7 cellular contexts compared by ENCODE assay signal in genomic region chr7:139232893-139233292, GRCh38. TPM values are rescaled to one million over a fixed set of nuclear protein-coding genes. Genes with fewer than 3 reads are reported as not detected.
A peak's percentile ranks its signal among the peaks of the same experiment; 100 is the strongest.
DNase-seq lines count a peak whose midpoint lies in the region; ATAC-seq and TF ChIP-seq lines count a peak whose summit lies in the region.

No MANE protein-coding gene starts in this region.

- peak overlapping the region; percentile 55 for H3K4me3 Mint-ChIP-seq in dendritic cell treated with granulocyte-macrophage colony-stimulating factor and Interleukin-4, amounts not matched to agents 40 ng/mL and 50 ng/mL, for 4 days
- peak overlapping the region; percentile 95 for H3K4me3 Mint-ChIP-seq in progenitor cell of endocrine pancreas (ENCODE audit: low read depth)

- no peak overlapping the region for H3K27ac Mint-ChIP-seq in dendritic cell treated with granulocyte-macrophage colony-stimulating factor and Interleukin-4, amounts not matched to agents 40 ng/mL and 50 ng/mL, for 4 days
- no peak overlapping the region for H3K27ac Mint-ChIP-seq in progenitor cell of endocrine pancreas

- H3K36me3 ChIP-seq in ES-I3 (ENCODE audit: insufficient read depth, low read length): peaks cover 1% of the 10 kb centered on the region; the same call in 1 of the 2 replicates

- H3K36me3 Mint-ChIP-seq in dendritic cell treated with granulocyte-macrophage colony-stimulating factor and Interleukin-4, amounts not matched to agents 40 ng/mL and 50 ng/mL, for 4 days (ENCODE audit: low read depth): peaks cover 25% of the 10 kb centered on the region
- H3K36me3 Mint-ChIP-seq in progenitor cell of endocrine pancreas (ENCODE audit: insufficient read depth): peaks cover 1% of the 10 kb centered on the region

- peak; percentile 19 for DNase-seq in NAMALWA (ENCODE audit: low spot score)
- no peak for DNase-seq in progenitor cell of endocrine pancreas (ENCODE audit: low spot score, unreplicated experiment)
- DNase-seq in activated gamma-delta T cell (lab: John Stamatoyannopoulos, UW): no peak
- DNase-seq in SK-N-DZ (ENCODE audit: low spot score): no peak

- intact Hi-C loops in dendritic cell treated with granulocyte-macrophage colony-stimulating factor and Interleukin-4, amounts not matched to agents 40 ng/mL and 50 ng/mL, for 4 days (cut with micrococcal nuclease): no loop called here

- H3K9ac ChIP-seq in ES-I3 (ENCODE audit: low read depth, low read length): peak overlapping the region; percentile 37; the same call in 1 of the 2 replicates

- H3K9me3 Mint-ChIP-seq in dendritic cell treated with granulocyte-macrophage colony-stimulating factor and Interleukin-4, amounts not matched to agents 40 ng/mL and 50 ng/mL, for 4 days: no peaks in the 10 kb centered on the region
- no peaks in the 10 kb centered on the region for H3K9me3 Mint-ChIP-seq in progenitor cell of endocrine pancreas (ENCODE audit: low read depth)

- no peaks in the 10 kb centered on the region; the same call in 1 of the 2 replicates for H3K4me1 ChIP-seq in ES-I3 (ENCODE audit: insufficient read depth, low read length)

- H3K9me3 ChIP-seq in ES-I3 (ENCODE audit: control insufficient read depth, insufficient read depth, low read length): no peaks in the 10 kb centered on the region

- ATAC-seq in HG02588 (IDR thresholded peaks at IDR 0.05; ENCODE audit: unreplicated experiment): no peak

- H3K27me3 Mint-ChIP-seq in dendritic cell treated with granulocyte-macrophage colony-stimulating factor and Interleukin-4, amounts not matched to agents 40 ng/mL and 50 ng/mL, for 4 days: no peaks in the 10 kb centered on the region
- no peaks in the 10 kb centered on the region for H3K27me3 Mint-ChIP-seq in progenitor cell of endocrine pancreas

- H3K4me1 Mint-ChIP-seq in dendritic cell treated with granulocyte-macrophage colony-stimulating factor and Interleukin-4, amounts not matched to agents 40 ng/mL and 50 ng/mL, for 4 days (ENCODE audit: low read depth): peaks cover 17% of the 10 kb centered on the region
- H3K4me1 Mint-ChIP-seq in progenitor cell of endocrine pancreas (ENCODE audit: low read depth): peaks cover 20% of the 10 kb centered on the region

- TF ChIP-seq CTCF in progenitor cell of endocrine pancreas (IDR thresholded peaks at IDR 0.05; ENCODE audit: unreplicated experiment): no peak

RNA-seq across cellular contexts. Expression of gene UBN2, which starts 1.9 kb away (rescaled TPM):
- 45.2 and 51.5 TPM in 2 replicates for total RNA-seq in progenitor cell of endocrine pancreas
- 4.8 and 6.7 TPM in 2 replicates for polyA plus RNA-seq in SK-N-DZ (2014; cell fraction: cytosol; rRNA removed)
- polyA plus RNA-seq in SK-N-DZ (2014; cell fraction: nucleus; rRNA removed): 7.2 and 11.3 TPM in 2 replicates
